Comparison of ENCODE assay signal across 8 cellular contexts in genomic region chr5:176646707-176647029, GRCh38.
DNase-seq lines count a peak whose midpoint lies in the region; ATAC-seq and TF ChIP-seq lines count a peak whose summit lies in the region.

No MANE protein-coding gene starts in this region.

- H3K9ac ChIP-seq in mucosa of rectum (ENCODE audit: low read depth in 1 of 2, low read length in 2 of 2), result peak overlapping the region in 1 of 2 donors; percentile 77

- H3K4me1 ChIP-seq in mucosa of rectum (ENCODE audit: control insufficient read depth in 2 of 2, insufficient read depth in 2 of 2, low read length in 2 of 2), result peaks cover 10 to 16% of the 10 kb centered on the region in 2 donors

- peak overlapping the region in 1 of 2 donors; percentile 68 for H3K27ac ChIP-seq in mucosa of rectum (ENCODE audit: low read depth in 2 of 2, low read length in 2 of 2)

- ATAC-seq in GM18508 (IDR thresholded peaks at IDR 0.05; ENCODE audit: insufficient read depth, unreplicated experiment) (peak; percentile 20), HG03064 (IDR thresholded peaks at IDR 0.05; ENCODE audit: low read depth, unreplicated experiment) (peak; percentile 6), GM21367 (IDR thresholded peaks at IDR 0.05; ENCODE audit: unreplicated experiment) (no peak)

- no peak for TF ChIP-seq CTCF in astrocyte of the cerebellum (IDR thresholded peaks at IDR 0.05; ENCODE audit: low read depth, low read length, missing control alignments)

- in situ Hi-C loops in astrocyte of the cerebellum (cut with HindIII; ENCODE audit: low sequenced_read_pairs), result no loop called here

- H3K4me3 ChIP-seq in astrocyte of the cerebellum (ENCODE audit: low read depth, low read length) (peak overlapping the region; percentile 31), mucosa of rectum (ENCODE audit: low read length in 2 of 2) (peak overlapping the region; percentile 56 to 85)

- H3K27me3 ChIP-seq in mucosa of rectum (ENCODE audit: control insufficient read depth in 2 of 2, insufficient read depth in 2 of 2, low read length in 2 of 2), result peaks cover 0 to 3% of the 10 kb centered on the region in 2 donors

- no peaks in the 10 kb centered on the region for H3K9me3 ChIP-seq in mucosa of rectum (ENCODE audit: control insufficient read depth in 2 of 2, low read length in 2 of 2)

- DNase-seq in astrocyte of the cerebellum (ENCODE audit: low read depth), result no peak
- DNase-seq in NCI-H1105 (lab: John Stamatoyannopoulos, UW), result no peak
- no peak for DNase-seq in NCI-H82 (lab: John Stamatoyannopoulos, UW)
- DNase-seq in NCI-H2107 treated with DMSO at 0.1 percent for 48 hours (lab: John Stamatoyannopoulos, UW; ENCODE audit: unreplicated experiment), result no peak

- no peaks in the 10 kb centered on the region for H3K36me3 ChIP-seq in mucosa of rectum (ENCODE audit: control insufficient read depth in 2 of 2, insufficient read depth in 2 of 2, low read length in 2 of 2)
